ENCODE assay signal across 16 cellular contexts in the genomic region with DNA sequence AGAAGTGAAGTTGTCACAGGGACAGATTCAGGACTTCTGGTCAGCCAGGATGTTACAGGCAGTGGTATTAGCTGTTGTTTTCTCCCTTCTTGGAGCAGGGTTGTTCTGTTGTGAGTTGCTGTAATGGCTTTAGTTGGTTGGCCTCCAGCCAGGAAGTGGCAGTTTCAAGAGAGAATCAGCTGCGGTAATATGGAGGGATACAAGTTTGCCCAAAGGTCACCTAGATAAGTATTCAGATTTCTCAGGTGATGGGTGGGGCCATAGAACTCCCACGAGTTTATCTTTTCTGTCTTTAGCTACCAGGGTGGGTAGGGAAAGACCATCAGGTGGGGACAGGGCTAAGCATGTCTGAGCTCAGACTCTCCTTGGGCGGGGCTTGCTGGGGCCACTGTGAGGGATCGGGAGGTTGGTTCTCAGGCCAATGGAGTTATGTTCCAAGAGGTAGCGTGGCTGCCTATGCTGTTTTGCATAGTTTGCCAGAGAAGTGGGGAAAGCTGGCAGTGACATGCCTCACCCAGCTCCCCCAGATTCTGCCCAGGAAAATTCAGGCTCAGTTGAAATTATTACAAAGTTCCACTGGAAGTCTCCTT.
DNase-seq lines count a peak whose midpoint lies in the region; ATAC-seq, FAIRE-seq and TF ChIP-seq lines count a peak whose summit lies in the region.
"Had no signal": no experiment of that assay in that cellular context is flagged by ENCODE, and none has a peak within 500 bp of the region (broad histone marks: within the 10 kb centered on the region; RNA-seq: fewer than 3 reads in every experiment).

No MANE protein-coding gene starts in this region.

- H3K27ac ChIP-seq in astrocyte (ENCODE audit: low read depth, low read length) (no peak overlapping the region), transverse colon (no peak overlapping the region), osteoblast (ENCODE audit: low read depth, low read length) (no peak overlapping the region)

- H3K9me3 ChIP-seq in astrocyte (ENCODE audit: insufficient read depth, low read depth, low read length): no peaks in the 10 kb centered on the region
- H3K9me3 ChIP-seq in transverse colon: no peaks in the 10 kb centered on the region
- no peaks in the 10 kb centered on the region for H3K9me3 ChIP-seq in osteoblast (ENCODE audit: low read depth, low read length)
- H3K9me3 ChIP-seq: BE2C had no signal

- H3K4me1 ChIP-seq in astrocyte (ENCODE audit: insufficient read depth, low read length) (peaks cover 24% of the 10 kb centered on the region), transverse colon (peaks cover 0 to 7% (median 0%) of the 10 kb centered on the region in 4 donors), osteoblast (ENCODE audit: insufficient read depth, low read length) (peaks cover 24% of the 10 kb centered on the region)
- H3K4me1 ChIP-seq: BE2C had no signal

- WGBS in transverse colon (ENCODE audit: low coverage in 1 of 2), 2 donors: 55% methylated on average over 5 of the region's 5 CpGs; no CpG with 5 or more reads in 1 of the 2 donors

- no peak overlapping the region for H2AFZ ChIP-seq in astrocyte (ENCODE audit: low read depth, low read length)
- H2AFZ ChIP-seq in osteoblast (ENCODE audit: low read length): no peak overlapping the region

- intact Hi-C loops in left colon (cut with DNase I, micrococcal nuclease): no loop called here
- intact Hi-C loops in transverse colon (cut with DNase I; ENCODE audit: low total_unique reads): no loop called here

- ATAC-seq in left colon: peak; percentile 98

- TF ChIP-seq EP300 in transverse colon (IDR thresholded peaks at IDR 0.05; ENCODE audit: low read depth): no peak

- CTCF ChIA-PET in activated CD4-positive, alpha-beta memory T cell treated with anti-CD3 and anti-CD28 coated beads, Interleukin-2, amount 10 ng/mL, durations not matched to agents 7 days and 5 days (lab: Charles Lee): no interaction called here

- no peaks in the 10 kb centered on the region for H3K79me2 ChIP-seq in astrocyte (ENCODE audit: insufficient read depth, low read length)
- no peaks in the 10 kb centered on the region for H3K79me2 ChIP-seq in osteoblast (ENCODE audit: insufficient read depth, low read length)

- H3K4me3 ChIP-seq in astrocyte (ENCODE audit: insufficient read depth, low read depth, low read length): no peak overlapping the region
- no peak overlapping the region for H3K4me3 ChIP-seq in transverse colon
- no peak overlapping the region for H3K4me3 ChIP-seq in osteoblast (ENCODE audit: insufficient read depth, low read length)

- H3K27me3 ChIP-seq in astrocyte (ENCODE audit: insufficient read depth, low read length) (no peaks in the 10 kb centered on the region), transverse colon (no peaks in the 10 kb centered on the region), osteoblast (ENCODE audit: insufficient read depth, low read length) (no peaks in the 10 kb centered on the region)
- H3K27me3 ChIP-seq: BE2C had no signal

- H3K4me3 Mint-ChIP-seq in astrocyte (ENCODE audit: unreplicated experiment): no peak overlapping the region
- no peak overlapping the region for H3K4me3 Mint-ChIP-seq in activated CD4-positive, alpha-beta memory T cell treated with anti-CD3 and anti-CD28 coated beads, Interleukin-2, amount 10 ng/mL, durations not matched to agents 7 days and 5 days
- H3K4me3 Mint-ChIP-seq: CD4-positive, alpha-beta memory T cell; IgD-negative memory B cell had no signal

- H3K27me3 Mint-ChIP-seq in astrocyte (ENCODE audit: low read depth, unreplicated experiment): no peaks in the 10 kb centered on the region
- no peaks in the 10 kb centered on the region for H3K27me3 Mint-ChIP-seq in activated CD4-positive, alpha-beta memory T cell treated with anti-CD3 and anti-CD28 coated beads, Interleukin-2, amount 10 ng/mL, durations not matched to agents 7 days and 5 days
- H3K27me3 Mint-ChIP-seq: CD4-positive, alpha-beta memory T cell; IgD-negative memory B cell had no signal

- no peak for FAIRE-seq in astrocyte (lab: Jason Lieb, UNC)
- FAIRE-seq: D721Med, G401.6, GM12891 had no signal

- TF ChIP-seq POLR2A in transverse colon (IDR thresholded peaks at IDR 0.05): no peak

- H3K4me2 ChIP-seq in astrocyte (ENCODE audit: low read length): no peak overlapping the region
- no peak overlapping the region for H3K4me2 ChIP-seq in osteoblast (ENCODE audit: insufficient read depth, low read length)

- H4K20me1 ChIP-seq in astrocyte (ENCODE audit: insufficient read depth, low read length) (no peaks in the 10 kb centered on the region), osteoblast (ENCODE audit: insufficient read depth, low read length) (no peaks in the 10 kb centered on the region)

- in situ Hi-C loops in transverse colon (cut with MboI; ENCODE audit: low pct_ligation_motif_present in 1 of 4, low pct_unique_long_range_greater_than_20kb in 1 of 4, low sequenced_read_pairs in 3 of 4): no loop called here

- H3K9me3 Mint-ChIP-seq in astrocyte (ENCODE audit: unreplicated experiment): no peaks in the 10 kb centered on the region
- peaks cover 4% of the 10 kb centered on the region for H3K9me3 Mint-ChIP-seq in activated CD4-positive, alpha-beta memory T cell treated with anti-CD3 and anti-CD28 coated beads, Interleukin-2, amount 10 ng/mL, durations not matched to agents 7 days and 5 days

- TF ChIP-seq CTCF in astrocyte (IDR thresholded peaks at IDR 0.05; ENCODE audit: insufficient read depth, low read depth, low read length) (no peak), transverse colon (IDR thresholded peaks at IDR 0.05) (no peak), osteoblast (IDR thresholded peaks at IDR 0.05; ENCODE audit: extremely low read depth, low read depth, low read length) (no peak)

- H3K36me3 ChIP-seq in astrocyte (ENCODE audit: insufficient read depth, low read length) (no peaks in the 10 kb centered on the region), transverse colon (no peaks in the 10 kb centered on the region), osteoblast (ENCODE audit: insufficient read depth, low read length) (no peaks in the 10 kb centered on the region)
- H3K36me3 ChIP-seq: BE2C had no signal

- DNase-seq in M059J (ENCODE audit: low read depth) (peak; percentile 4), astrocyte (ENCODE audit: low read depth) (no peak), left colon (peak; percentile 66 to 76), transverse colon (peak; percentile 56), osteoblast (ENCODE audit: insufficient read length, low spot score, missing footprints) (no peak), glomerular visceral epithelial cell (ENCODE audit: extremely low spot score) (no peak)
- DNase-seq in activated CD4-positive, alpha-beta memory T cell treated with anti-CD3 and anti-CD28 coated beads, Interleukin-2, amount 10 ng/mL, durations not matched to agents 7 days and 5 days: no peak
- DNase-seq: BE2C; CD4-positive, alpha-beta memory T cell; DMS79 treated with DMSO at 0.1 percent for 48 hours; HCEC 1CT; NCI-H345 had no signal

- POLR2A ChIA-PET in activated CD4-positive, alpha-beta memory T cell treated with anti-CD3 and anti-CD28 coated beads, Interleukin-2, amount 10 ng/mL, durations not matched to agents 7 days and 5 days (lab: Charles Lee): no interaction called here

- peak overlapping the region; percentile 23 for H3K27ac Mint-ChIP-seq in astrocyte (ENCODE audit: unreplicated experiment)
- no peak overlapping the region for H3K27ac Mint-ChIP-seq in activated CD4-positive, alpha-beta memory T cell treated with anti-CD3 and anti-CD28 coated beads, Interleukin-2, amount 10 ng/mL, durations not matched to agents 7 days and 5 days
- H3K27ac Mint-ChIP-seq: CD4-positive, alpha-beta memory T cell; IgD-negative memory B cell had no signal

- no peak overlapping the region for H3K9ac ChIP-seq in astrocyte (ENCODE audit: low read length)

- no peaks in the 10 kb centered on the region for H3K36me3 Mint-ChIP-seq in astrocyte (ENCODE audit: low read depth, unreplicated experiment)
- no peaks in the 10 kb centered on the region for H3K36me3 Mint-ChIP-seq in activated CD4-positive, alpha-beta memory T cell treated with anti-CD3 and anti-CD28 coated beads, Interleukin-2, amount 10 ng/mL, durations not matched to agents 7 days and 5 days (ENCODE audit: low read depth)
- H3K36me3 Mint-ChIP-seq: CD4-positive, alpha-beta memory T cell; IgD-negative memory B cell had no signal

- H3K4me1 Mint-ChIP-seq in astrocyte (ENCODE audit: low read depth, unreplicated experiment): peaks cover 43% of the 10 kb centered on the region
- peaks cover 7% of the 10 kb centered on the region for H3K4me1 Mint-ChIP-seq in activated CD4-positive, alpha-beta memory T cell treated with anti-CD3 and anti-CD28 coated beads, Interleukin-2, amount 10 ng/mL, durations not matched to agents 7 days and 5 days
- H3K4me1 Mint-ChIP-seq: CD4-positive, alpha-beta memory T cell; IgD-negative memory B cell had no signal

Comparison
In these comparisons a context has a peak if more than half of its experiments do, and no peak if none do; other contexts are left out.
1. DNase-seq: peak in M059J (single experiment), left colon (2 of 2) and transverse colon (single experiment); none in astrocyte (single experiment), osteoblast (single experiment), activated CD4-positive, alpha-beta memory T cell treated with anti-CD3 and anti-CD28 coated beads, Interleukin-2, amount 10 ng/mL, durations not matched to agents 7 days and 5 days (single experiment) and glomerular visceral epithelial cell (single experiment).